In the genomic region with DNA sequence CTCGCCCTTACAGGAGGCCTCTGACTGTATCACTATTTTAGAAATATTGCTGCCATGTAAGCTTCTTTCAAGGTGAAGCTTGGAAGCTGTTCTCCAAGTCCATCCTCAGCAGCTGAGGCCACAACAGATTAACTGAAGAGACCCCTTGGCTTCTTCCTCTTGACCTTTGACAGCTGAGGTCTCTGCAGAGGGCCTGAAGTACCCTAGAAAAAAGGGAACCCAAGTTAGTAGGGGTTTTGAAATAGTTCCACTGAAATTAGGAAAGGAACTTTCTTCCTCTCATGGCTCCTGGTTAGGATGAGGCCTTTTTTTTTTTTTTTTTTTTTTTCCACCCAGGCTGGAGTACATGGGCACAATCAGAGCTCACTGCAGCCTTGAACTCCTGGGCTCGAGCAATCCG, we compare ENCODE assay signal across 28 cellular contexts. TPM values are rescaled to one million over a fixed set of nuclear protein-coding genes. Genes with fewer than 3 reads are reported as not detected.
"Had no signal": no experiment of that assay in that cellular context is flagged by ENCODE, and none has a peak within 500 bp of the region (broad histone marks: within the 10 kb centered on the region; RNA-seq: fewer than 3 reads in every experiment).

No MANE protein-coding gene starts in this region.

- H3K9me3 ChIP-seq: MG63, SJSA1 had no signal

- H3K27me3 ChIP-seq: MG63, SJSA1 had no signal

- ATAC-seq: activated T-cell treated with anti-CD3 and anti-CD28 coated beads, Interleukin-2, amount 50 U/mL, for 4 hours; Panc1; Right ventricle myocardium inferior; SK-N-SH treated with all-trans-retinoic acid at 6 μM for 48 hours; T-cell had no signal

- DNase-seq: activated CD4-positive, alpha-beta memory T cell treated with anti-CD3 and anti-CD28 coated beads for 36 hours; activated CD4-positive, alpha-beta T cell treated with anti-CD3 and anti-CD28 coated beads, Interleukin-2, amount 10 ng/mL, durations not matched to agents 7 days and 5 days; activated CD4-positive, CD25-positive, alpha-beta regulatory T cell; activated CD8-positive, alpha-beta memory T cell treated with anti-CD3 and anti-CD28 coated beads for 24 hours; activated effector memory CD4-positive, alpha-beta T cell treated with anti-CD3 and anti-CD28 coated beads, Interleukin-2, amount 50 U/mL, for 16 hours; activated naive CD4-positive, alpha-beta T cell treated with anti-CD3 and anti-CD28 coated beads for 36 hours; activated T-cell treated with anti-CD3 and anti-CD28 coated beads, Interleukin-2, amount 50 U/mL, for 4 hours; amygdala; MG63; NCI-H1105; NCI-H1436; NCI-H1694 treated with DMSO at 0.1 percent for 48 hours; NCI-H2029 treated with DMSO at 0.1 percent for 48 hours; NCI-H345; NCI-H510A; NCI-H526 treated with DMSO at 0.1 percent for 48 hours; NCI-H82; RPMI8226; T-cell; T-helper 2 cell; T1000 had no signal

- H3K27ac ChIP-seq: SJSA1, VCaP had no signal

- H3K4me1 ChIP-seq: SJSA1 had no signal

- H3K4me3 ChIP-seq: MG63, SJSA1 had no signal

- H3K36me3 ChIP-seq: MG63 had no signal

RNA-seq across cellular contexts. Expression of a gene that starts 15.5 kb away (rescaled TPM):
- total RNA-seq: activated CD4-positive, alpha-beta T cell treated with anti-CD3 and anti-CD28 coated beads, Interleukin-2, amount 10 ng/mL, durations not matched to agents 7 days and 5 days; activated naive CD4-positive, alpha-beta T cell treated with anti-CD3 and anti-CD28 coated beads for 36 hours; astrocyte; OCI-LY7; Right ventricle myocardium inferior had no signal

RNA-seq across cellular contexts. Expression of a gene that starts 34.9 kb away (rescaled TPM):
- total RNA-seq: activated CD4-positive, alpha-beta memory T cell treated with anti-CD3 and anti-CD28 coated beads for 36 hours; activated CD4-positive, alpha-beta T cell treated with anti-CD3 and anti-CD28 coated beads, Interleukin-2, amount 10 ng/mL, durations not matched to agents 7 days and 5 days; activated naive CD4-positive, alpha-beta T cell treated with anti-CD3 and anti-CD28 coated beads for 36 hours; activated T-cell treated with anti-CD3 and anti-CD28 coated beads, Interleukin-2, amount 50 U/mL, for 4 hours; OCI-LY7; Right ventricle myocardium inferior; SJSA1 had no signal
